ENCODE assay signal across 20 cellular contexts in genomic region chr7:86558680-86559079, GRCh38.
DNase-seq lines count a peak whose midpoint lies in the region; FAIRE-seq and TF ChIP-seq lines count a peak whose summit lies in the region.
"Had no signal": no experiment of that assay in that cellular context is flagged by ENCODE, and none has a peak within 500 bp of the region (broad histone marks: within the 10 kb centered on the region; RNA-seq: fewer than 3 reads in every experiment).

No MANE protein-coding gene starts in this region.

- no peaks in the 10 kb centered on the region for H3K4me1 Mint-ChIP-seq in immature natural killer cell
- H3K4me1 Mint-ChIP-seq: B cell, CD14-positive monocyte had no signal

- H3K9me3 Mint-ChIP-seq in immature natural killer cell = peaks cover 0 to 33% (median 9%) of the 10 kb centered on the region in 6 donors

- no peaks in the 10 kb centered on the region for H3K36me3 Mint-ChIP-seq in immature natural killer cell
- H3K36me3 Mint-ChIP-seq: CD14-positive monocyte had no signal

- no peaks in the 10 kb centered on the region for H3K27me3 Mint-ChIP-seq in immature natural killer cell (ENCODE audit: low read depth in 3 of 3)
- H3K27me3 Mint-ChIP-seq: B cell had no signal

- no peak overlapping the region for H3K27ac Mint-ChIP-seq in immature natural killer cell
- H3K27ac Mint-ChIP-seq: B cell, CD14-positive monocyte, HFFc6 had no signal

- DNase-seq in GM19239 (ENCODE audit: insufficient read length, low spot score) (no peak), NCI-H1436 (lab: John Stamatoyannopoulos, UW) (peak; percentile 37), NCI-H748 treated with DMSO at 0.1 percent for 48 hours (lab: John Stamatoyannopoulos, UW) (peak; percentile 27), epithelial cell of esophagus (ENCODE audit: low read depth) (peak; percentile 56), germinal center (ENCODE audit: low spot score) (no peak), immature natural killer cell (no peak), cerebellar nuclear complex (lab: John Stamatoyannopoulos, UW) (no peak)
- DNase-seq: EL, GF-D8, HFFc6, MG63, NCI-H146, SW 1271, T-helper 2 cell had no signal

- H3K4me3 ChIP-seq in epithelial cell of esophagus (ENCODE audit: low read length) = no peak overlapping the region
- H3K4me3 ChIP-seq: K562, MG63, SK-N-MC had no signal

- no peak overlapping the region for H3K4me3 Mint-ChIP-seq in immature natural killer cell
- H3K4me3 Mint-ChIP-seq: B cell, CD14-positive monocyte, HFFc6 had no signal

- TF ChIP-seq CTCF in epithelial cell of esophagus (IDR thresholded peaks at IDR 0.05; ENCODE audit: insufficient read depth, low read depth, low read length, missing control alignments) = no peak

- FAIRE-seq in GM19239 (lab: Jason Lieb, UNC) = peak; percentile 42
- FAIRE-seq: A204.1, HepG2, K562 had no signal

Comparison
In these comparisons a context has a peak if more than half of its experiments do, and no peak if none do; other contexts are left out.
1. DNase-seq: peak in NCI-H1436 (single experiment), NCI-H748 treated with DMSO at 0.1 percent for 48 hours (single experiment) and epithelial cell of esophagus (single experiment); none in GM19239 (single experiment), germinal center (single experiment), immature natural killer cell (0 of 3) and cerebellar nuclear complex (0 of 2).